Comparison of ENCODE assay signal across 8 cellular contexts in genomic region chr3:23999012-23999641, GRCh38. TPM values are rescaled to one million over a fixed set of nuclear protein-coding genes. Genes with fewer than 3 reads are reported as not detected.
A peak's percentile ranks its signal among the peaks of the same experiment; 100 is the strongest.
DNase-seq lines count a peak whose midpoint lies in the region; ATAC-seq and TF ChIP-seq lines count a peak whose summit lies in the region.

No MANE protein-coding gene starts in this region.

- H3K18ac ChIP-seq in mesenchymal stem cell (ENCODE audit: low read depth in 1 of 2, low read length in 2 of 2), result no peak overlapping the region

- no peak overlapping the region for H2BK15ac ChIP-seq in mesenchymal stem cell (ENCODE audit: low read depth, poor library complexity, severe bottlenecking)

- no peak overlapping the region for H3K4ac ChIP-seq in mesenchymal stem cell (ENCODE audit: low read depth in 1 of 2, low read length in 2 of 2)

- peak; percentile 43 for ATAC-seq in CD4-positive, alpha-beta T cell (ENCODE audit: poor library complexity)
- ATAC-seq in GM21360 (IDR thresholded peaks at IDR 0.05; ENCODE audit: unreplicated experiment) (peak; percentile 60), HG03139 (IDR thresholded peaks at IDR 0.05; ENCODE audit: unreplicated experiment) (no peak)

- no peaks in the 10 kb centered on the region for H3K36me3 ChIP-seq in mesenchymal stem cell (ENCODE audit: control insufficient read depth in 1 of 2, insufficient read depth in 2 of 2, low read depth in 1 of 2, low read length in 2 of 2)

- H3K14ac ChIP-seq in mesenchymal stem cell (ENCODE audit: low read length in 2 of 2), result no peak overlapping the region

- POLR2A ChIA-PET in CD4-positive, alpha-beta T cell (lab: Charles Lee), result no interaction called here

- no peaks in the 10 kb centered on the region for H3K4me1 ChIP-seq in mesenchymal stem cell (ENCODE audit: control insufficient read depth, insufficient read depth, low read depth, low read length)

- no peak overlapping the region for H4K91ac ChIP-seq in mesenchymal stem cell (ENCODE audit: low read length)

- H4K8ac ChIP-seq in mesenchymal stem cell (ENCODE audit: low read length), result no peak overlapping the region

- H3K4me3 Mint-ChIP-seq in CD4-positive, alpha-beta T cell, result no peak overlapping the region

- peak overlapping the region in 1 of 2 experiments; percentile 56 for H3K4me3 ChIP-seq in mesenchymal stem cell (ENCODE audit: insufficient read depth in 1 of 2, low read depth in 1 of 2, low read length in 2 of 2)

- no peak overlapping the region for H2BK12ac ChIP-seq in mesenchymal stem cell (ENCODE audit: low read length in 2 of 2)

- H2BK5ac ChIP-seq in mesenchymal stem cell (ENCODE audit: low read depth, low read length, poor library complexity, severe bottlenecking), result no peak overlapping the region

- peak; percentile 85 for TF ChIP-seq CTCF in CD4-positive, alpha-beta T cell (IDR thresholded peaks at IDR 0.05)

- H3K27me3 ChIP-seq in CD4-positive, alpha-beta T cell (ENCODE audit: control insufficient read depth, insufficient read depth, low read length), result no peaks in the 10 kb centered on the region
- no peaks in the 10 kb centered on the region for H3K27me3 ChIP-seq in mesenchymal stem cell (ENCODE audit: control insufficient read depth in 1 of 2, insufficient read depth in 1 of 2, low read length in 2 of 2)

- H3K9ac ChIP-seq in mesenchymal stem cell (ENCODE audit: low read length), result peak overlapping the region; percentile 72

- 6% methylated on average over 5 of the region's 5 CpGs for whole genome bisulfite sequencing in mesenchymal stem cell

- intact Hi-C loops in CD4-positive, alpha-beta T cell (cut with DNase I, micrococcal nuclease), result loop anchor here (1.0 to 10.0 kb wide), 3 partner anchors 111 to 1596 kb away; no protein-coding TSS in a partner anchor

- no peak overlapping the region for H2AK5ac ChIP-seq in mesenchymal stem cell (ENCODE audit: low read length, severe bottlenecking)

- no peaks in the 10 kb centered on the region for H3K9me3 ChIP-seq in CD4-positive, alpha-beta T cell (ENCODE audit: control insufficient read depth, low read length)
- no peaks in the 10 kb centered on the region for H3K9me3 ChIP-seq in mesenchymal stem cell (ENCODE audit: control insufficient read depth, low read length)

- H3K27ac Mint-ChIP-seq in CD4-positive, alpha-beta T cell, result no peak overlapping the region

- no peak overlapping the region for H3K27ac ChIP-seq in CD4-positive, alpha-beta T cell (ENCODE audit: low read depth, low read length)
- H3K27ac ChIP-seq in mesenchymal stem cell (ENCODE audit: low read length, poor library complexity, severe bottlenecking), result no peak overlapping the region

- DNase-seq in CD4-positive, alpha-beta T cell, result peak; percentile 21 to 63 (median 46)
- DNase-seq in NCI-H187 treated with DMSO at 0.1 percent for 48 hours (lab: John Stamatoyannopoulos, UW) (peak; percentile 12), mesenchymal stem cell (peak; percentile 70)
- peak; percentile 85 for DNase-seq in activated CD4-positive, alpha-beta T cell treated with anti-CD3 and anti-CD28 coated beads for 48 hours
- DNase-seq in effector CD4-positive, alpha-beta T cell, result peak; percentile 38
- peak; percentile 5 to 21 for DNase-seq in stimulated activated CD8-positive, alpha-beta memory T cell treated with anti-CD3 and anti-CD28 coated beads, Interleukin-4, amount 100 ng/mL, for 4 hours (ENCODE audit: low read depth in 2 of 2, low spot score in 1 of 2)

- H2BK120ac ChIP-seq in mesenchymal stem cell (ENCODE audit: low read depth, low read length), result no peak overlapping the region

- H3K23ac ChIP-seq in mesenchymal stem cell (ENCODE audit: low read length in 2 of 2), result no peak overlapping the region

- H3K4me2 ChIP-seq in mesenchymal stem cell (ENCODE audit: low read length, poor library complexity, severe bottlenecking), result peak overlapping the region; percentile 13

- CTCF ChIA-PET in CD4-positive, alpha-beta T cell (lab: Charles Lee), result no interaction called here

- H3K79me1 ChIP-seq in mesenchymal stem cell (replicated peaks; ENCODE audit: low read length, poor library complexity, severe bottlenecking), result no peaks in the 10 kb centered on the region

- H3K36me3 Mint-ChIP-seq in CD4-positive, alpha-beta T cell (ENCODE audit: low read depth), result no peaks in the 10 kb centered on the region

- H2AFZ ChIP-seq in mesenchymal stem cell (ENCODE audit: low read depth, low read length), result no peak overlapping the region

- H3K9me3 Mint-ChIP-seq in CD4-positive, alpha-beta T cell, result no peaks in the 10 kb centered on the region

- H3K4me1 Mint-ChIP-seq in CD4-positive, alpha-beta T cell (ENCODE audit: low read depth), result no peaks in the 10 kb centered on the region

- H3K27me3 Mint-ChIP-seq in CD4-positive, alpha-beta T cell, result no peaks in the 10 kb centered on the region

RNA-seq across cellular contexts. Expression of gene NR1D2, which starts 54.0 kb away (rescaled TPM):
- total RNA-seq in CD4-positive, alpha-beta T cell, result 100 to 1,000 TPM; 111 to 113 TPM
- 11.5 TPM for polyA plus RNA-seq in mesenchymal stem cell (2013, experiment 1 of 2)
- 12.7 TPM for polyA plus RNA-seq in mesenchymal stem cell (2013, experiment 2 of 2)

Comparison
In these comparisons a context has a peak if more than half of its experiments do, and no peak if none do; other contexts are left out.
1. DNase-seq: peak in every context shown above with its lines; median percentile 85 in activated CD4-positive, alpha-beta T cell treated with anti-CD3 and anti-CD28 coated beads for 48 hours; 70 in mesenchymal stem cell; 46 in CD4-positive, alpha-beta T cell; 38 in effector CD4-positive, alpha-beta T cell; 13 in stimulated activated CD8-positive, alpha-beta memory T cell treated with anti-CD3 and anti-CD28 coated beads, Interleukin-4, amount 100 ng/mL, for 4 hours; 12 in NCI-H187 treated with DMSO at 0.1 percent for 48 hours.